1 cellular context compared by ENCODE assay signal in the genomic region with DNA sequence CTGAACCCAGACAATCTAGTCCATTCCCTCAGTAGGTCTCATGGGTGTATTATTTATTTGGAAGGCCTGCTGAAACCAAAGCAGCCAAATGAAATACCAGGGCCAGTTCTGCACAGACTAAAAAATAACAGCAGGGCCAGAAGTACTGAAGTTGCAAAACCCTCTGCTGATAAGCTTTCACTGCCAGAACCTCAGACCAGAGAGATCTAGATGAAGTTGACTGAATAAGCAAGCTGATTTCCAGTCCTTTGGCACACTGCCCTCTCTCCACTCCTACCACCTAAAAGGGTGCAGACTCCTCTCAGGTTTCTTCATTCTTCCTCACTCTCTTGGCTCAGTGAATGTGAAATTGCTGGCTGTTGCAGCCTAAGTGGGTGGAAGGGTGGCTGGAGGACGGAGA.
TF ChIP-seq lines count a peak whose summit lies in the region.

No MANE protein-coding gene starts in this region.

TF ChIP-seq in SK-N-SH, 30 proteins besides CTCF, POLR2A, EP300 and RAD21 (continued from another document):
- TF ChIP-seq, protein P1, sequence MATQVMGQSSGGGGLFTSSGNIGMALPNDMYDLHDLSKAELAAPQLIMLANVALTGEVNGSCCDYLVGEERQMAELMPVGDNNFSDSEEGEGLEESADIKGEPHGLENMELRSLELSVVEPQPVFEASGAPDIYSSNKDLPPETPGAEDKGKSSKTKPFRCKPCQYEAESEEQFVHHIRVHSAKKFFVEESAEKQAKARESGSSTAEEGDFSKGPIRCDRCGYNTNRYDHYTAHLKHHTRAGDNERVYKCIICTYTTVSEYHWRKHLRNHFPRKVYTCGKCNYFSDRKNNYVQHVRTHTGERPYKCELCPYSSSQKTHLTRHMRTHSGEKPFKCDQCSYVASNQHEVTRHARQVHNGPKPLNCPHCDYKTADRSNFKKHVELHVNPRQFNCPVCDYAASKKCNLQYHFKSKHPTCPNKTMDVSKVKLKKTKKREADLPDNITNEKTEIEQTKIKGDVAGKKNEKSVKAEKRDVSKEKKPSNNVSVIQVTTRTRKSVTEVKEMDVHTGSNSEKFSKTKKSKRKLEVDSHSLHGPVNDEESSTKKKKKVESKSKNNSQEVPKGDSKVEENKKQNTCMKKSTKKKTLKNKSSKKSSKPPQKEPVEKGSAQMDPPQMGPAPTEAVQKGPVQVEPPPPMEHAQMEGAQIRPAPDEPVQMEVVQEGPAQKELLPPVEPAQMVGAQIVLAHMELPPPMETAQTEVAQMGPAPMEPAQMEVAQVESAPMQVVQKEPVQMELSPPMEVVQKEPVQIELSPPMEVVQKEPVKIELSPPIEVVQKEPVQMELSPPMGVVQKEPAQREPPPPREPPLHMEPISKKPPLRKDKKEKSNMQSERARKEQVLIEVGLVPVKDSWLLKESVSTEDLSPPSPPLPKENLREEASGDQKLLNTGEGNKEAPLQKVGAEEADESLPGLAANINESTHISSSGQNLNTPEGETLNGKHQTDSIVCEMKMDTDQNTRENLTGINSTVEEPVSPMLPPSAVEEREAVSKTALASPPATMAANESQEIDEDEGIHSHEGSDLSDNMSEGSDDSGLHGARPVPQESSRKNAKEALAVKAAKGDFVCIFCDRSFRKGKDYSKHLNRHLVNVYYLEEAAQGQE (IDR thresholded peaks at IDR 0.05; ENCODE audit: low read depth, low read length): no peak
